Comparison of ENCODE assay signal across 28 cellular contexts in the genomic region with DNA sequence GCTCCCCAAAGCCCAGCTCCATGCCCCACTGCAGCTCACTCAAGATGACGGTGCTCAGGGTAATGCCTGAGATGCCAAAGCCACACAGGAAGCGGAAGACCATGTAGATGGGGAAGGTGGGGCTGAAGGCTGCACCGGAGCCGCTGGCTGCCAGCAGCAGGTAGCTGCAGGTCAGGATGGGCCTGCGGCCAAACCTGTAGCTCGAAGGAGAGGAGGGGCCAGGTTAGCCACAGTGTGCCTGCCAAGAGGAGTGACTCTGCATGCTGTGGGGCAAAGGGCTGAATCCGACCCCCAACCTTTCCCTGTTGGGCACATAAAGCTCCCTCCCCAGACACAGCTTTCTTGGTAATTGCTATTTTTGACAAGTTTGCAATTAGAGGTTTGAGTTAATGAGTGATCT. TPM values are rescaled to one million over a fixed set of nuclear protein-coding genes. Genes with fewer than 3 reads are reported as not detected.
A peak's percentile ranks its signal among the peaks of the same experiment; 100 is the strongest.
DNase-seq lines count a peak whose midpoint lies in the region; ATAC-seq and TF ChIP-seq lines count a peak whose summit lies in the region.
"Had no signal": no experiment of that assay in that cellular context is flagged by ENCODE, and none has a peak within 500 bp of the region (broad histone marks: within the 10 kb centered on the region; RNA-seq: fewer than 3 reads in every experiment).

No MANE protein-coding gene starts in this region.

- TF ChIP-seq POLR2A in breast epithelium (IDR thresholded peaks at IDR 0.05) (no peak), body of pancreas (IDR thresholded peaks at IDR 0.05) (no peak)

- no peak overlapping the region for H3K4me3 ChIP-seq in breast epithelium
- H3K4me3 ChIP-seq in body of pancreas = no peak overlapping the region
- H3K4me3 ChIP-seq: dorsolateral prefrontal cortex, SK-N-MC, skin epidermis had no signal

- H3K27me3 ChIP-seq in breast epithelium (no peaks in the 10 kb centered on the region), body of pancreas (no peaks in the 10 kb centered on the region)
- H3K27me3 ChIP-seq: dorsolateral prefrontal cortex had no signal

- H3K36me3 Mint-ChIP-seq in MCF 10A (ENCODE audit: insufficient read depth, unreplicated experiment) = no peaks in the 10 kb centered on the region
- no peaks in the 10 kb centered on the region for H3K36me3 Mint-ChIP-seq in stimulated activated naive B cell treated with anti-CD40 and anti-IgM and Interleukin-4, amounts not matched to agents 10 μg/mL and 1 μg/mL and 100 μg/mL, for 72 hours
- H3K36me3 Mint-ChIP-seq: natural killer cell had no signal

- H3K4me1 ChIP-seq in breast epithelium = no peaks in the 10 kb centered on the region
- peaks cover 7% of the 10 kb centered on the region for H3K4me1 ChIP-seq in body of pancreas

- WGBS in body of pancreas, 2 donors = 26 to 32% methylated on average over 3 to 7 of the region's 7 CpGs

- no peak overlapping the region for H3K4me3 Mint-ChIP-seq in MCF 10A (ENCODE audit: unreplicated experiment)
- no peak overlapping the region for H3K4me3 Mint-ChIP-seq in stimulated activated naive B cell treated with anti-CD40 and anti-IgM and Interleukin-4, amounts not matched to agents 10 μg/mL and 1 μg/mL and 100 μg/mL, for 72 hours
- H3K4me3 Mint-ChIP-seq: activated T-cell treated with anti-CD3 and anti-CD28 coated beads, Interleukin-2, amount 50 U/mL, for 24 hours; B cell; CD8-positive, alpha-beta memory T cell; natural killer cell; stimulated activated naive CD8-positive, alpha-beta T cell treated with anti-CD3 and anti-CD28 coated beads, Interleukin-15, Interleukin-2, amounts not matched to agents 100 ng/mL and 50 ng/mL, for 24 hours had no signal

- H3K27me3 Mint-ChIP-seq in MCF 10A (ENCODE audit: insufficient read depth, unreplicated experiment) = peaks cover 20% of the 10 kb centered on the region
- H3K27me3 Mint-ChIP-seq in stimulated activated naive B cell treated with anti-CD40 and anti-IgM and Interleukin-4, amounts not matched to agents 10 μg/mL and 1 μg/mL and 100 μg/mL, for 72 hours = peaks cover 41 to 42% of the 10 kb centered on the region in 2 donors

- intact Hi-C loops in MCF 10A (cut with micrococcal nuclease) (no loop called here), breast epithelium (cut with DNase I; ENCODE audit: low total_unique reads) (no loop called here), body of pancreas (cut with DNase I) (no loop called here)

- POLR2A ChIA-PET in MCF 10A (lab: Yijun Ruan, JAX) = interaction anchor here (0.6 kb wide), 1 partner anchor 577 kb away, joined by 3 read pairs; no protein-coding TSS in a partner anchor

- H3K4me1 Mint-ChIP-seq in MCF 10A (ENCODE audit: insufficient read depth, unreplicated experiment) = no peaks in the 10 kb centered on the region
- peaks cover 0 to 1% of the 10 kb centered on the region in 2 donors for H3K4me1 Mint-ChIP-seq in stimulated activated naive B cell treated with anti-CD40 and anti-IgM and Interleukin-4, amounts not matched to agents 10 μg/mL and 1 μg/mL and 100 μg/mL, for 72 hours
- H3K4me1 Mint-ChIP-seq: B cell; CD8-positive, alpha-beta memory T cell; natural killer cell had no signal

- CTCF ChIA-PET in MCF 10A (lab: Yijun Ruan, JAX) = interaction anchor here (0.6 to 2.4 kb wide), 4 partner anchors 24 to 93 kb away, joined by 3 to 12 read pairs (median 3); no protein-coding TSS in a partner anchor

- no TSS peak for BruUV-seq in MCF 10A (replicated peaks; lab: Mats Ljungman, UMichigan)

- no peak for TF ChIP-seq CTCF in MCF 10A (IDR thresholded peaks at IDR 0.05; ENCODE audit: unreplicated experiment)
- no peak for TF ChIP-seq CTCF in breast epithelium (IDR thresholded peaks at IDR 0.05)
- no peak for TF ChIP-seq CTCF in body of pancreas (IDR thresholded peaks at IDR 0.05)

- H3K27ac Mint-ChIP-seq in MCF 10A (ENCODE audit: low read depth, unreplicated experiment) = no peak overlapping the region
- H3K27ac Mint-ChIP-seq in stimulated activated naive B cell treated with anti-CD40 and anti-IgM and Interleukin-4, amounts not matched to agents 10 μg/mL and 1 μg/mL and 100 μg/mL, for 72 hours = no peak overlapping the region
- H3K27ac Mint-ChIP-seq: activated T-cell treated with anti-CD3 and anti-CD28 coated beads, Interleukin-2, amount 50 U/mL, for 24 hours; B cell; CD8-positive, alpha-beta memory T cell; natural killer cell; stimulated activated naive CD8-positive, alpha-beta T cell treated with anti-CD3 and anti-CD28 coated beads, Interleukin-15, Interleukin-2, amounts not matched to agents 100 ng/mL and 50 ng/mL, for 24 hours had no signal

- peak; percentile 73 for DNase-seq in MCF 10A (ENCODE audit: unreplicated experiment)
- DNase-seq in breast epithelium (ENCODE audit: low spot score in 2 of 2) = no peak
- DNase-seq in body of pancreas = peak; percentile 45 to 84 (median 72)
- DNase-seq in left lobe of liver (ENCODE audit: low spot score) = peak; percentile 67
- DNase-seq in activated CD4-positive, alpha-beta T cell treated with anti-CD3 and anti-CD28 coated beads, Interleukin-2, amount 50 U/mL, for 48 hours = no peak
- DNase-seq in stimulated activated naive B cell treated with anti-CD40 and anti-IgM and Interleukin-4, amounts not matched to agents 10 μg/mL and 1 μg/mL and 100 μg/mL, for 72 hours = no peak
- DNase-seq: activated gamma-delta T cell; activated T-cell treated with anti-CD3 and anti-CD28 coated beads, Interleukin-2, amount 50 U/mL, for 24 hours; CD8-positive, alpha-beta memory T cell; dorsolateral prefrontal cortex; glutamatergic neuron; midbrain; natural killer cell; NCI-H1694; T-helper 2 cell had no signal

- H3K27ac ChIP-seq in breast epithelium (no peak overlapping the region), body of pancreas (no peak overlapping the region)
- H3K27ac ChIP-seq: dorsolateral prefrontal cortex, SK-N-MC, skin epidermis had no signal

- no peaks in the 10 kb centered on the region for H3K9me3 Mint-ChIP-seq in MCF 10A (ENCODE audit: unreplicated experiment)
- H3K9me3 Mint-ChIP-seq in stimulated activated naive B cell treated with anti-CD40 and anti-IgM and Interleukin-4, amounts not matched to agents 10 μg/mL and 1 μg/mL and 100 μg/mL, for 72 hours = no peaks in the 10 kb centered on the region
- H3K9me3 Mint-ChIP-seq: activated T-cell treated with anti-CD3 and anti-CD28 coated beads, Interleukin-2, amount 50 U/mL, for 24 hours; CD8-positive, alpha-beta memory T cell; natural killer cell; stimulated activated naive CD8-positive, alpha-beta T cell treated with anti-CD3 and anti-CD28 coated beads, Interleukin-15, Interleukin-2, amounts not matched to agents 100 ng/mL and 50 ng/mL, for 24 hours had no signal

- H3K9me3 ChIP-seq in breast epithelium = no peaks in the 10 kb centered on the region
- no peaks in the 10 kb centered on the region for H3K9me3 ChIP-seq in body of pancreas

- no peaks in the 10 kb centered on the region for H3K36me3 ChIP-seq in breast epithelium
- no peaks in the 10 kb centered on the region for H3K36me3 ChIP-seq in body of pancreas (replicated peaks in 1 of 2; ENCODE audit: insufficient read depth in 1 of 2, low read depth in 2 of 2)

- ATAC-seq in body of pancreas (peak; percentile 85), left lobe of liver (peak; percentile 92), GM21825 (IDR thresholded peaks at IDR 0.05; ENCODE audit: unreplicated experiment) (no peak), HG03521 (IDR thresholded peaks at IDR 0.05; ENCODE audit: unreplicated experiment) (no peak)
- no peak for ATAC-seq in stimulated activated naive B cell treated with anti-CD40 and anti-IgM and Interleukin-4, amounts not matched to agents 10 μg/mL and 1 μg/mL and 100 μg/mL, for 72 hours (replicated peaks)
- ATAC-seq: HCT116, natural killer cell had no signal

RNA-seq across cellular contexts. Expression of a gene that starts 14.9 kb away (rescaled TPM):
- total RNA-seq in MCF 10A (2022) (not detected in 2 replicates), breast epithelium (not detected), body of pancreas (not detected), left lobe of liver (not detected)
- total RNA-seq: A673; activated CD8-positive, alpha-beta memory T cell treated with anti-CD3 and anti-CD28 coated beads for 36 hours; B cell; CD8-positive, alpha-beta memory T cell; endothelial cell of umbilical vein; LHCN-M2; liver; natural killer cell; omental fat pad had no signal

RNA-seq across cellular contexts. Expression of a gene that starts 16.0 kb away (rescaled TPM):
- total RNA-seq in MCF 10A (2022) (not detected in 2 replicates), breast epithelium (not detected), body of pancreas (not detected), left lobe of liver (not detected)
- total RNA-seq: A673; activated CD8-positive, alpha-beta memory T cell treated with anti-CD3 and anti-CD28 coated beads for 36 hours; B cell; CD8-positive, alpha-beta memory T cell; endothelial cell of umbilical vein; LHCN-M2; liver; natural killer cell; omental fat pad had no signal

Comparison
In these comparisons a context has a peak if more than half of its experiments do, and no peak if none do; other contexts are left out.
1. DNase-seq: peak in MCF 10A (single experiment), body of pancreas (4 of 4) and left lobe of liver (single experiment); none in breast epithelium (0 of 2), activated CD4-positive, alpha-beta T cell treated with anti-CD3 and anti-CD28 coated beads, Interleukin-2, amount 50 U/mL, for 48 hours (0 of 2) and stimulated activated naive B cell treated with anti-CD40 and anti-IgM and Interleukin-4, amounts not matched to agents 10 μg/mL and 1 μg/mL and 100 μg/mL, for 72 hours (single experiment).
2. ATAC-seq: peak in body of pancreas (single experiment) and left lobe of liver (single experiment); none in stimulated activated naive B cell treated with anti-CD40 and anti-IgM and Interleukin-4, amounts not matched to agents 10 μg/mL and 1 μg/mL and 100 μg/mL, for 72 hours (0 of 2), GM21825 (single experiment) and HG03521 (single experiment).